ENCODE assay signal across 20 cellular contexts in genomic region chr5:166594552-166594951, GRCh38.
"Had no signal": no experiment of that assay in that cellular context is flagged by ENCODE, and none has a peak within 500 bp of the region (broad histone marks: within the 10 kb centered on the region; RNA-seq: fewer than 3 reads in every experiment).

No MANE protein-coding gene starts in this region.

- ATAC-seq: activated CD8-positive, alpha-beta memory T cell treated with anti-CD3 and anti-CD28 coated beads, Interleukin-2, amount 10 ng/mL, durations not matched to agents 7 days and 5 days; activated CD8-positive, alpha-beta T cell treated with anti-CD3 and anti-CD28 coated beads for 36 hours; left cardiac atrium; natural killer cell treated with Interleukin-12 subunit alpha and Interleukin-12 subunit beta and Interleukin-15 and Interleukin-18, amount 100 ng/mL, for 72 hours had no signal

- H3K4me3 ChIP-seq: esophagus muscularis mucosa, ovary, prostate gland, tibial artery had no signal

- DNase-seq: activated CD4-positive, alpha-beta T cell treated with anti-CD3 and anti-CD28 coated beads, Interleukin-2, amount 10 ng/mL, durations not matched to agents 7 days and 5 days; activated CD4-positive, CD25-positive, alpha-beta regulatory T cell treated with anti-CD3 and anti-CD28 coated beads, Interleukin-2, amount 50 U/mL, for 72 hours; activated CD8-positive, alpha-beta memory T cell treated with anti-CD3 and anti-CD28 coated beads, Interleukin-2, amount 10 ng/mL, durations not matched to agents 7 days and 5 days; activated CD8-positive, alpha-beta T cell treated with anti-CD3 and anti-CD28 coated beads for 36 hours; activated gamma-delta T cell; activated naive CD4-positive, alpha-beta T cell treated with anti-CD3 and anti-CD28 coated beads, Interleukin-2, amount 50 U/mL, for 16 hours; activated T-cell treated with anti-CD3 and anti-CD28 coated beads for 4 hours; aorta; central memory CD4-positive, alpha-beta T cell; dermis blood vessel endothelial cell; effector CD8-positive, alpha-beta T cell; islet precursor cell; left cardiac atrium; ovary; stimulated activated CD4-positive, alpha-beta T cell treated with anti-CD3 and anti-CD28 coated beads, Interleukin-4, amount 100 ng/mL, for 24 hours; stimulated activated naive CD4-positive, alpha-beta T cell treated with Interleukin-2 at 50 U/mL for 16 hours; tibial artery had no signal
